8 cellular contexts compared by ENCODE assay signal in genomic region chr17:59840329-59840907, GRCh38. TPM values are rescaled to one million over a fixed set of nuclear protein-coding genes. Genes with fewer than 3 reads are reported as not detected.
DNase-seq lines count a peak whose midpoint lies in the region; ATAC-seq and TF ChIP-seq lines count a peak whose summit lies in the region.

No MANE protein-coding gene starts in this region.

- H3K27me3 ChIP-seq in skeletal muscle tissue (ENCODE audit: control insufficient read depth in 3 of 3, insufficient read depth in 3 of 3, low read length in 3 of 3): no peaks in the 10 kb centered on the region

- TF ChIP-seq CTCF in fibroblast of mammary gland (conservative IDR thresholded peaks at IDR 0.05; ENCODE audit: control insufficient read depth, insufficient read depth, low read depth, low read length): no peak

- H3K4me3 ChIP-seq in fibroblast of mammary gland (ENCODE audit: control insufficient read depth, low read depth, low read length) (peak overlapping the region; percentile 97), skeletal muscle tissue (ENCODE audit: low read length in 3 of 3) (peak overlapping the region in 2 of 3 donors; percentile 77 to 87)

- H3K4me1 ChIP-seq in skeletal muscle tissue (ENCODE audit: control insufficient read depth in 3 of 3, insufficient read depth in 3 of 3, low read length in 3 of 3): peaks cover 3 to 20% (median 17%) of the 10 kb centered on the region in 3 donors

- H3K4me3 Mint-ChIP-seq in T-helper 2 cell treated with Interferon-gamma antibody and Interleukin-4, amounts not matched to agents 5 μg/mL and 100 μg/mL, for 36 hours: peak overlapping the region; percentile 99

- peaks cover 58% of the 10 kb centered on the region for H3K36me3 Mint-ChIP-seq in T-helper 2 cell treated with Interferon-gamma antibody and Interleukin-4, amounts not matched to agents 5 μg/mL and 100 μg/mL, for 36 hours (ENCODE audit: low read depth)

- H3K4me1 Mint-ChIP-seq in T-helper 2 cell treated with Interferon-gamma antibody and Interleukin-4, amounts not matched to agents 5 μg/mL and 100 μg/mL, for 36 hours (ENCODE audit: low read depth): peaks cover 34% of the 10 kb centered on the region

- H3K27me3 Mint-ChIP-seq in T-helper 2 cell treated with Interferon-gamma antibody and Interleukin-4, amounts not matched to agents 5 μg/mL and 100 μg/mL, for 36 hours (ENCODE audit: low read depth): peaks cover 7% of the 10 kb centered on the region

- DNase-seq in NCI-H510A treated with DMSO at 0.1 percent for 48 hours (lab: John Stamatoyannopoulos, UW) (peak; percentile 66), NCI-H510A (lab: John Stamatoyannopoulos, UW) (no peak), fibroblast of mammary gland (ENCODE audit: low read depth) (peak; percentile 32), mucosa of gallbladder (ENCODE audit: low spot score) (no peak), NOMO-1 treated with dmso at 0.1 percent for 144 hours (lab: John Stamatoyannopoulos, UW; ENCODE audit: unreplicated experiment) (no peak)
- DNase-seq in T-helper 2 cell treated with Interferon-gamma antibody and Interleukin-4, amounts not matched to agents 5 μg/mL and 100 μg/mL, for 36 hours (ENCODE audit: low spot score): no peak

- H3K36me3 ChIP-seq in skeletal muscle tissue (ENCODE audit: control insufficient read depth in 3 of 3, insufficient read depth in 3 of 3, low read length in 3 of 3): peaks cover 0 to 13% (median 9%) of the 10 kb centered on the region in 3 donors

- no peaks in the 10 kb centered on the region for H3K9me3 Mint-ChIP-seq in T-helper 2 cell treated with Interferon-gamma antibody and Interleukin-4, amounts not matched to agents 5 μg/mL and 100 μg/mL, for 36 hours

- H3K27ac ChIP-seq in skeletal muscle tissue (ENCODE audit: low read depth, low read length): peak overlapping the region; percentile 98

- H3K9me3 ChIP-seq in skeletal muscle tissue (ENCODE audit: control insufficient read depth in 3 of 3, low read length in 3 of 3): no peaks in the 10 kb centered on the region

- no peak for ATAC-seq in HG03175 (IDR thresholded peaks at IDR 0.05; ENCODE audit: unreplicated experiment)

- peak overlapping the region; percentile 99 for H3K27ac Mint-ChIP-seq in T-helper 2 cell treated with Interferon-gamma antibody and Interleukin-4, amounts not matched to agents 5 μg/mL and 100 μg/mL, for 36 hours

- H3K9ac ChIP-seq in skeletal muscle tissue (ENCODE audit: low read depth in 1 of 3, low read length in 3 of 3): peak overlapping the region; percentile 17 to 87 (median 73)

RNA-seq across cellular contexts. Expression of gene TUBD1, which starts 52.3 kb away (rescaled TPM):
- total RNA-seq in skeletal muscle tissue (21.9 TPM), mucosa of gallbladder (8.6 TPM)

RNA-seq across cellular contexts. Expression of gene RPS6KB1, which starts 52.5 kb away (rescaled TPM):
- total RNA-seq in skeletal muscle tissue: 36.5 TPM
- total RNA-seq in mucosa of gallbladder: 27.3 TPM

Comparison
In these comparisons a context has a peak if more than half of its experiments do, and no peak if none do; other contexts are left out.
1. DNase-seq: peak in NCI-H510A treated with DMSO at 0.1 percent for 48 hours (single experiment) and fibroblast of mammary gland (single experiment); none in NCI-H510A (single experiment), T-helper 2 cell treated with Interferon-gamma antibody and Interleukin-4, amounts not matched to agents 5 μg/mL and 100 μg/mL, for 36 hours (single experiment), mucosa of gallbladder (single experiment) and NOMO-1 treated with dmso at 0.1 percent for 144 hours (single experiment).